Comparison of ENCODE assay signal across 15 cellular contexts in the genomic region with DNA sequence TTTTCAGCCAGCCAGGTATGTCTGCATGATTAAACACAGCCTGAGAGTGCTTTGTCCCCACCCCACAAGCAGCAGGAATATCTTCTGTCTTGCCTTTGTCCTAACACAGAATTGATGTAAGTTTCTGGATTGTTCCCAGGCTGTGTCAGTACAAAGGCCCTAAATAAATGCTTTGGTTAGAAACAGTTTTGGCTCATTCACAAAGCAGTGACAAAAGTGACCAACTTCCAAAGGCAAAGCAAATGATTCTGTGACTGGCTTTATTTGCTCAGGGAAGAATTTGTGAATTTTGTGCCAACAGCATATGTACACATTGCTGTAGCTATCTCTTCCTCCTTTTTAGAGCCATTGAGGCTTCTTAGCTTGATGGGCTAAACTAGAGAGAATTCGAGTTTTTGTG.
"Had no signal": no experiment of that assay in that cellular context is flagged by ENCODE, and none has a peak within 500 bp of the region (broad histone marks: within the 10 kb centered on the region; RNA-seq: fewer than 3 reads in every experiment).

No MANE protein-coding gene starts in this region.

- H3K9me3 Mint-ChIP-seq: activated naive CD4-positive, alpha-beta T cell treated with anti-CD3 and anti-CD28 coated beads, Interleukin-2, amount 10 ng/mL, durations not matched to agents 7 days and 5 days; activated T-helper 2 cell treated with anti-CD3 and anti-CD28 coated beads, Interferon-gamma antibody, Interleukin-2, Interleukin-4, amounts not matched to agents 10 μg/mL and 5 μg/mL and 100 μg/mL, durations not matched to agents 14 hours and 24 hours and 36 hours; endodermal cell; nephron; T-helper 1 cell treated with Interleukin-12 subunit alpha and Interleukin-12 subunit beta and Interleukin-4 antibody, amounts not matched to agents 30 μg/mL and 1 μg/mL, for 36 hours had no signal

- H3K4me3 Mint-ChIP-seq: activated naive CD4-positive, alpha-beta T cell treated with anti-CD3 and anti-CD28 coated beads, Interleukin-2, amount 10 ng/mL, durations not matched to agents 7 days and 5 days; central memory CD8-positive, alpha-beta T cell; endodermal cell; immature natural killer cell; nephron; T-helper 1 cell treated with Interleukin-12 subunit alpha and Interleukin-12 subunit beta and Interleukin-4 antibody, amounts not matched to agents 30 μg/mL and 1 μg/mL, for 36 hours had no signal

- ATAC-seq: left colon; stimulated activated naive CD8-positive, alpha-beta T cell treated with anti-CD3 and anti-CD28 coated beads, Interleukin-15, Interleukin-2, amounts not matched to agents 100 U/mL and 50 U/mL, for 24 hours had no signal

- H3K36me3 Mint-ChIP-seq: activated naive CD4-positive, alpha-beta T cell treated with anti-CD3 and anti-CD28 coated beads, Interleukin-2, amount 10 ng/mL, durations not matched to agents 7 days and 5 days; immature natural killer cell had no signal

- H3K27ac Mint-ChIP-seq: activated naive CD4-positive, alpha-beta T cell treated with anti-CD3 and anti-CD28 coated beads, Interleukin-2, amount 10 ng/mL, durations not matched to agents 7 days and 5 days; activated T-helper 2 cell treated with anti-CD3 and anti-CD28 coated beads, Interferon-gamma antibody, Interleukin-2, Interleukin-4, amounts not matched to agents 10 μg/mL and 5 μg/mL and 100 μg/mL, durations not matched to agents 14 hours and 24 hours and 36 hours; endodermal cell; immature natural killer cell; T-helper 1 cell treated with Interleukin-12 subunit alpha and Interleukin-12 subunit beta and Interleukin-4 antibody, amounts not matched to agents 30 μg/mL and 1 μg/mL, for 36 hours had no signal

- H3K4me1 Mint-ChIP-seq: activated naive CD4-positive, alpha-beta T cell treated with anti-CD3 and anti-CD28 coated beads, Interleukin-2, amount 10 ng/mL, durations not matched to agents 7 days and 5 days; central memory CD8-positive, alpha-beta T cell; immature natural killer cell had no signal

- H3K27me3 Mint-ChIP-seq: activated naive CD4-positive, alpha-beta T cell treated with anti-CD3 and anti-CD28 coated beads, Interleukin-2, amount 10 ng/mL, durations not matched to agents 7 days and 5 days; central memory CD8-positive, alpha-beta T cell had no signal

- DNase-seq: activated CD4-positive, alpha-beta T cell treated with anti-CD3 and anti-CD28 coated beads, Interleukin-2, amount 50 U/mL, for 1 hour; activated CD4-positive, CD25-positive, alpha-beta regulatory T cell; activated naive CD4-positive, alpha-beta T cell treated with anti-CD3 and anti-CD28 coated beads, Interleukin-2, amount 10 ng/mL, durations not matched to agents 7 days and 5 days; activated T-cell treated with anti-CD3 and anti-CD28 coated beads for 4 hours; adrenal gland; endodermal cell; immature natural killer cell; left colon; mammary epithelial cell; stimulated activated CD4-positive, alpha-beta T cell treated with anti-CD3 and anti-CD28 coated beads, Interleukin-2, amount 100 ng/mL, for 48 hours; stimulated activated naive CD8-positive, alpha-beta T cell treated with anti-CD3 and anti-CD28 coated beads, Interleukin-15, Interleukin-2, amounts not matched to agents 100 U/mL and 50 U/mL, for 24 hours had no signal
